Comparison of ENCODE assay signal across 29 cellular contexts in genomic region chr6:19918436-19918835, GRCh38.
DNase-seq lines count a peak whose midpoint lies in the region; ATAC-seq, FAIRE-seq and TF ChIP-seq lines count a peak whose summit lies in the region.
"Had no signal": no experiment of that assay in that cellular context is flagged by ENCODE, and none has a peak within 500 bp of the region (broad histone marks: within the 10 kb centered on the region; RNA-seq: fewer than 3 reads in every experiment).

No MANE protein-coding gene starts in this region.

- no TSS peak for BruUV-seq in HepG2 (replicated peaks; lab: Mats Ljungman, UMichigan)

- H3K27me3 ChIP-seq in HepG2 (ENCODE audit: control insufficient read depth in 1 of 2, insufficient read depth in 2 of 2, low read length in 2 of 2) (peaks cover 0 to 13% of the 10 kb centered on the region in 2 experiments; a peak in 1 of 5 replicates), right lobe of liver (no peaks in the 10 kb centered on the region)
- H3K27me3 ChIP-seq: BE2C; BLaER1; BLaER1 treated with 17β-estradiol and CSF1 and Interleukin-3, amounts not matched to agents 10 nM and 100 nM had no signal

- TF ChIP-seq RAD21 in HepG2 (CRISPR knock-in tag; IDR thresholded peaks at IDR 0.05), result no peak

- POLR2A ChIA-PET in HepG2 (lab: Yijun Ruan, JAX), result no interaction called here

- in situ Hi-C loops in HepG2 (cut with HindIII; ENCODE audit: extremely low pct_ligation_motif_present, low pct_unique_long_range_greater_than_20kb), result no loop called here

- H3K27ac ChIP-seq in HepG2 (ENCODE audit: extremely low read length, insufficient read depth, low read length) (no peak overlapping the region), right lobe of liver (no peak overlapping the region)
- H3K27ac ChIP-seq: 22Rv1; A549; BLaER1; BLaER1 treated with 17β-estradiol and CSF1 and Interleukin-3, amounts not matched to agents 10 nM and 100 nM; C4-2B had no signal

- H3K36me3 ChIP-seq in HepG2 (replicated peaks in 1 of 2; ENCODE audit: control insufficient read depth in 1 of 2, insufficient read depth in 2 of 2, low read length in 2 of 2) (no peaks in the 10 kb centered on the region), right lobe of liver (no peaks in the 10 kb centered on the region)
- H3K36me3 ChIP-seq: BE2C; BLaER1; BLaER1 treated with 17β-estradiol and CSF1 and Interleukin-3, amounts not matched to agents 10 nM and 100 nM had no signal

- WGBS in HepG2 (ENCODE audit: low lambda C conversion rate), result 0% methylated on average over 1 of the region's 1 CpG
- WGBS in right lobe of liver (ENCODE audit: insufficient coverage, low coverage, low lambda C conversion rate, missing lambda C conversion rate), result 29% methylated on average over 1 of the region's 1 CpG

- ATAC-seq in HepG2 (no peak), right lobe of liver (no peak)
- ATAC-seq: A549; CD8-positive, alpha-beta T cell had no signal

- TF ChIP-seq CTCF in HepG2 (CRISPR knock-in tag; IDR thresholded peaks at IDR 0.05) (no peak), right lobe of liver (IDR thresholded peaks at IDR 0.05) (no peak)

- no peak overlapping the region for H3K4me3 ChIP-seq in HepG2 (replicated peaks in 1 of 3; ENCODE audit: insufficient read depth in 1 of 3, low read depth in 2 of 3, low read length in 3 of 3)
- H3K4me3 ChIP-seq in right lobe of liver, result no peak overlapping the region
- H3K4me3 ChIP-seq: A549; BLaER1; BLaER1 treated with 17β-estradiol and CSF1 and Interleukin-3, amounts not matched to agents 10 nM and 100 nM had no signal

- H4K20me1 ChIP-seq in HepG2 (ENCODE audit: insufficient read depth, low read length), result no peaks in the 10 kb centered on the region
- H4K20me1 ChIP-seq: BLaER1; BLaER1 treated with 17β-estradiol and CSF1 and Interleukin-3, amounts not matched to agents 10 nM and 100 nM had no signal

- no peak overlapping the region for H3K9ac ChIP-seq in HepG2 (ENCODE audit: insufficient read depth, low read depth, low read length)
- H3K9ac ChIP-seq: BLaER1; BLaER1 treated with 17β-estradiol and CSF1 and Interleukin-3, amounts not matched to agents 10 nM and 100 nM had no signal

- no peak overlapping the region for H3K4me2 ChIP-seq in HepG2 (ENCODE audit: low read depth, low read length)
- H3K4me2 ChIP-seq: A549; BLaER1; BLaER1 treated with 17β-estradiol and CSF1 and Interleukin-3, amounts not matched to agents 10 nM and 100 nM had no signal

- DNase-seq in HepG2 (ENCODE audit: low spot score) (no peak), right lobe of liver (no peak)
- DNase-seq: 8988T; ACHN; AML-193; BE2C; C1 segment of cervical spinal cord; Caco-2; Calu3; CD4-positive, alpha-beta memory T cell; CD4-positive, alpha-beta T cell; CD4-positive, CD25-positive, alpha-beta regulatory T cell; CD8-positive, alpha-beta memory T cell; CD8-positive, alpha-beta T cell; COR-L47; DMS 273 treated with DMSO at 0.1 percent for 48 hours; DMS153; DMS53; DMS79; DMS79 treated with DMSO at 0.1 percent for 48 hours; DND-41; EL had no signal

- intact Hi-C loops in HepG2 (cut with micrococcal nuclease; ENCODE audit: unreplicated experiment), result no loop called here
- intact Hi-C loops in right lobe of liver (cut with DNase I), result no loop called here

- CTCF ChIA-PET in HepG2 (lab: Yijun Ruan, JAX; ENCODE audit: low intra/inter-chr PET ratio, low total read pairs), result no interaction called here

- H2AFZ ChIP-seq in HepG2 (ENCODE audit: low read length), result no peak overlapping the region

- peak; percentile 49 for FAIRE-seq in HepG2 (lab: Jason Lieb, UNC)
- FAIRE-seq: A204.1, A549, D721Med had no signal

- TF ChIP-seq EP300 in HepG2 (IDR thresholded peaks at IDR 0.05; ENCODE audit: low read depth in 2 of 2, low read length in 2 of 2) (no peak), HepG2 (CRISPR knock-in tag; IDR thresholded peaks at IDR 0.05; ENCODE audit: borderline replicate concordance) (no peak)

- H3K79me2 ChIP-seq in HepG2 (ENCODE audit: insufficient read depth, low read length), result no peaks in the 10 kb centered on the region

- H3K4me1 ChIP-seq in HepG2 (ENCODE audit: insufficient read depth, low read length) (no peaks in the 10 kb centered on the region), right lobe of liver (no peaks in the 10 kb centered on the region)
- H3K4me1 ChIP-seq: A549; BE2C; BLaER1; BLaER1 treated with 17β-estradiol and CSF1 and Interleukin-3, amounts not matched to agents 10 nM and 100 nM; Caco-2 had no signal

- TF ChIP-seq POLR2A in HepG2 (IDR thresholded peaks at IDR 0.05; ENCODE audit: insufficient read depth in 1 of 2, low read depth in 2 of 2, low read length in 2 of 2) (no peak), right lobe of liver (IDR thresholded peaks at IDR 0.05) (no peak)

- H3K9me3 ChIP-seq in HepG2 (ENCODE audit: low read length), result peaks cover 5% of the 10 kb centered on the region; the same call in 1 of the 2 replicates
- H3K9me3 ChIP-seq in right lobe of liver, result no peaks in the 10 kb centered on the region
- H3K9me3 ChIP-seq: A549, BE2C, Caco-2 had no signal

TF ChIP-seq in HepG2, 621 proteins besides CTCF, POLR2A, EP300 and RAD21:
- TF ChIP-seq ZNF251 (CRISPR knock-in tag; IDR thresholded peaks at IDR 0.05), result no peak
- no peak for TF ChIP-seq ZNF124 (CRISPR knock-in tag; IDR thresholded peaks at IDR 0.05)
- TF ChIP-seq FOXK1 (CRISPR knock-in tag; IDR thresholded peaks at IDR 0.05; ENCODE audit: borderline replicate concordance, low read depth), result no peak
- TF ChIP-seq MEIS2 (CRISPR knock-in tag; IDR thresholded peaks at IDR 0.05), result no peak
- TF ChIP-seq SRSF1 (optimal IDR thresholded peaks at IDR 0.05; ENCODE audit: low read depth, low read length), result no peak
- no peak for TF ChIP-seq CEBPZ (IDR thresholded peaks at IDR 0.05; ENCODE audit: low read length)
